ENCODE assay signal across 21 cellular contexts in genomic region chr7:120303105-120303504, GRCh38.
A peak's percentile ranks its signal among the peaks of the same experiment; 100 is the strongest.
DNase-seq lines count a peak whose midpoint lies in the region; ATAC-seq and TF ChIP-seq lines count a peak whose summit lies in the region.
"Had no signal": no experiment of that assay in that cellular context is flagged by ENCODE, and none has a peak within 500 bp of the region (broad histone marks: within the 10 kb centered on the region; RNA-seq: fewer than 3 reads in every experiment).

No MANE protein-coding gene starts in this region.

- ATAC-seq in GM19395 (IDR thresholded peaks at IDR 0.05; ENCODE audit: unreplicated experiment): peak; percentile 66
- peak; percentile 41 for ATAC-seq in GM21786 (IDR thresholded peaks at IDR 0.05; ENCODE audit: unreplicated experiment)
- peak; percentile 53 for ATAC-seq in HG03045 (IDR thresholded peaks at IDR 0.05; ENCODE audit: unreplicated experiment)
- ATAC-seq in HG02623 (IDR thresholded peaks at IDR 0.05; ENCODE audit: unreplicated experiment): no peak
- ATAC-seq: left lung; stimulated activated naive CD8-positive, alpha-beta T cell treated with anti-CD3 and anti-CD28 coated beads, Interleukin-15, Interleukin-2, amounts not matched to agents 100 U/mL and 50 U/mL, for 24 hours had no signal

- DNase-seq in GM13976 (ENCODE audit: low spot score): peak; percentile 7
- DNase-seq in putamen (ENCODE audit: low spot score): no peak
- DNase-seq in medulla oblongata (ENCODE audit: extremely low spot score): no peak
- DNase-seq in UCSD-AML1 (lab: John Stamatoyannopoulos, UW; ENCODE audit: unreplicated experiment): no peak
- DNase-seq: activated CD4-positive, alpha-beta T cell treated with anti-CD3 and anti-CD28 coated beads, Interleukin-2, amount 50 U/mL, for 4 hours; activated CD8-positive, alpha-beta memory T cell treated with anti-CD3 and anti-CD28 coated beads, Interleukin-2, amount 50 U/mL, for 4 hours; activated naive CD4-positive, alpha-beta T cell treated with anti-CD3 and anti-CD28 coated beads, Interleukin-2, amount 10 ng/mL, durations not matched to agents 7 days and 5 days; amniotic stem cell; effector CD4-positive, alpha-beta T cell; glutamatergic neuron; IMR-90; left lung; NCI-H146; RPMI8226; stimulated activated naive CD8-positive, alpha-beta T cell treated with anti-CD3 and anti-CD28 coated beads, Interleukin-15, Interleukin-2, amounts not matched to agents 100 U/mL and 50 U/mL, for 24 hours; T-helper 1 cell; uterus had no signal

- TF ChIP-seq CTCF in GM13976 (IDR thresholded peaks at IDR 0.05; ENCODE audit: borderline replicate concordance, control extremely low read depth, extremely low read depth, insufficient read depth, missing control alignments): no peak

- in situ Hi-C loops in GM13976 (cut with MboI; ENCODE audit: low sequenced_read_pairs, unreplicated experiment): no loop called here
